In genomic region chr7:19707240-19707639, GRCh38 we compare ENCODE assay signal across 2 cellular contexts.
TF ChIP-seq lines count a peak whose summit lies in the region.

No MANE protein-coding gene starts in this region.

TF ChIP-seq in SK-N-SH, 30 proteins besides CTCF, POLR2A, EP300 and RAD21 (continued from another document):
- no peak for TF ChIP-seq USF1 (IDR thresholded peaks at IDR 0.05; ENCODE audit: borderline replicate concordance, low read depth)
- TF ChIP-seq JUND (IDR thresholded peaks at IDR 0.05): no peak
- TF ChIP-seq EZH2phosphoT487 (IDR thresholded peaks at IDR 0.05; ENCODE audit: borderline replicate concordance, low read depth): no peak
- no peak for TF ChIP-seq REST (IDR thresholded peaks at IDR 0.05; ENCODE audit: low read depth, low read length)
- TF ChIP-seq YY1 (IDR thresholded peaks at IDR 0.05; ENCODE audit: low read depth): no peak
- TF ChIP-seq PBX3 (IDR thresholded peaks at IDR 0.05): no peak
- no peak for TF ChIP-seq TAF1 (IDR thresholded peaks at IDR 0.05; ENCODE audit: borderline replicate concordance, low read depth, low read length)
- no peak for TF ChIP-seq TCF12 (IDR thresholded peaks at IDR 0.05)
- TF ChIP-seq USF2 (IDR thresholded peaks at IDR 0.05; ENCODE audit: borderline replicate concordance, low read depth, low read length): no peak
- no peak for TF ChIP-seq NRF1 (IDR thresholded peaks at IDR 0.05; ENCODE audit: low read depth, low read length)

TF ChIP-seq in SK-N-SH treated with all-trans-retinoic acid at 6 μM for 48 hours, 23 proteins besides CTCF, POLR2A, EP300 and RAD21:
- TF ChIP-seq CREB5 (CRISPR knock-in tag; IDR thresholded peaks at IDR 0.05; ENCODE audit: low read depth) (no peak), PPARA (CRISPR knock-in tag; IDR thresholded peaks at IDR 0.05; ENCODE audit: borderline replicate concordance) (no peak), CSRNP3 (CRISPR knock-in tag; IDR thresholded peaks at IDR 0.05) (no peak), TCF4 (CRISPR knock-in tag; IDR thresholded peaks at IDR 0.05; ENCODE audit: borderline replicate concordance) (no peak), ZFP30 (CRISPR knock-in tag; IDR thresholded peaks at IDR 0.05) (no peak), CSDC2 (CRISPR knock-in tag; IDR thresholded peaks at IDR 0.05) (no peak), TSHZ2 (CRISPR knock-in tag; IDR thresholded peaks at IDR 0.05) (no peak), ZC3H10 (CRISPR knock-in tag; IDR thresholded peaks at IDR 0.05) (no peak), SNAI2 (CRISPR knock-in tag; IDR thresholded peaks at IDR 0.05) (no peak), BACH2 (CRISPR knock-in tag; IDR thresholded peaks at IDR 0.05; ENCODE audit: borderline replicate concordance) (no peak), PATZ1 (CRISPR knock-in tag; IDR thresholded peaks at IDR 0.05; ENCODE audit: borderline replicate concordance) (no peak), ARNTL (CRISPR knock-in tag; IDR thresholded peaks at IDR 0.05; ENCODE audit: borderline replicate concordance, low read depth) (no peak), ISL1 (CRISPR knock-in tag; IDR thresholded peaks at IDR 0.05) (no peak), GLIS3 (CRISPR knock-in tag; IDR thresholded peaks at IDR 0.05) (no peak), POU6F1 (CRISPR knock-in tag; IDR thresholded peaks at IDR 0.05; ENCODE audit: borderline replicate concordance, low read depth) (no peak), TOX (CRISPR knock-in tag; IDR thresholded peaks at IDR 0.05; ENCODE audit: borderline replicate concordance) (no peak), ZFP3 (CRISPR knock-in tag; IDR thresholded peaks at IDR 0.05) (no peak), ZNF70 (CRISPR knock-in tag; IDR thresholded peaks at IDR 0.05) (no peak)
